ENCODE assay signal across 1 cellular context in genomic region chr5:55232985-55233928, GRCh38.
TF ChIP-seq lines count a peak whose summit lies in the region.

CCNO (minus strand) TSS chr5:55233608; CDS start chr5:55233523, 85 bp downstream.

TF ChIP-seq in HEK293, 187 proteins besides CTCF, POLR2A, EP300 and RAD21 (continued from another document):
- peak; percentile 52; the same call in 1 of the 2 replicates for TF ChIP-seq ZNF596 (tag by site-specific recombination; IDR thresholded peaks at IDR 0.05)
- TF ChIP-seq ZNF76 (tag by site-specific recombination; IDR thresholded peaks at IDR 0.05; ENCODE audit: borderline replicate concordance, low read depth): no peak
- no peak for TF ChIP-seq ZNF645 (tag by site-specific recombination; IDR thresholded peaks at IDR 0.05)
- TF ChIP-seq ZEB2 (tag by site-specific recombination; IDR thresholded peaks at IDR 0.05): peak; percentile 49; the same call in 1 of the 2 replicates
- TF ChIP-seq INSM2 (tag by site-specific recombination; IDR thresholded peaks at IDR 0.05): no peak
- no peak for TF ChIP-seq SETDB1 (IDR thresholded peaks at IDR 0.05; ENCODE audit: insufficient read length, low read length)
- no peak for TF ChIP-seq ZNF362 (tag by site-specific recombination; IDR thresholded peaks at IDR 0.05)
- peak; percentile 71; the same call in 1 of the 2 replicates for TF ChIP-seq KLF1 (tag by site-specific recombination; IDR thresholded peaks at IDR 0.05)
- no peak for TF ChIP-seq ZNF549 (tag by site-specific recombination; IDR thresholded peaks at IDR 0.05)
- TF ChIP-seq GLI4 (tag by site-specific recombination; IDR thresholded peaks at IDR 0.05): 0 out of 2 replicates have a peak, but pooled peaks have one; percentile 37
- TF ChIP-seq ZXDB (tag by site-specific recombination; IDR thresholded peaks at IDR 0.05): peak; percentile 25; the same call in 1 of the 2 replicates
- no peak for TF ChIP-seq ZNF658 (tag by site-specific recombination; IDR thresholded peaks at IDR 0.05)
- TF ChIP-seq OSR2 (tag by site-specific recombination; IDR thresholded peaks at IDR 0.05): peak; percentile 32; the same call in 1 of the 2 replicates
- no peak for TF ChIP-seq ZNF350 (tag by site-specific recombination; IDR thresholded peaks at IDR 0.05)
- TF ChIP-seq SP2 (tag by site-specific recombination; IDR thresholded peaks at IDR 0.05): peak; percentile 67
- no peak for TF ChIP-seq ZNF670 (tag by site-specific recombination; IDR thresholded peaks at IDR 0.05; ENCODE audit: low read depth)
- no peak for TF ChIP-seq ZNF26 (tag by site-specific recombination; IDR thresholded peaks at IDR 0.05)
- peak; percentile 71; the same call in 1 of the 2 replicates for TF ChIP-seq ZNF580 (tag by site-specific recombination; IDR thresholded peaks at IDR 0.05)
- no peak for TF ChIP-seq ZNF707 (tag by site-specific recombination; IDR thresholded peaks at IDR 0.05)
